Comparison of ENCODE assay signal across 10 cellular contexts in genomic region chr15:51093488-51093864, GRCh38. TPM values are rescaled to one million over a fixed set of nuclear protein-coding genes. Genes with fewer than 3 reads are reported as not detected.
DNase-seq lines count a peak whose midpoint lies in the region; ATAC-seq, FAIRE-seq and TF ChIP-seq lines count a peak whose summit lies in the region.
"Had no signal": no experiment of that assay in that cellular context is flagged by ENCODE, and none has a peak within 500 bp of the region (broad histone marks: within the 10 kb centered on the region; RNA-seq: fewer than 3 reads in every experiment).

No MANE protein-coding gene starts in this region.

- TF ChIP-seq CTCF in A673 (conservative IDR thresholded peaks at IDR 0.05; ENCODE audit: low read depth, low read length) (no peak), WTC11 (IDR thresholded peaks at IDR 0.05) (no peak), osteocyte (IDR thresholded peaks at IDR 0.05) (no peak)

- H3K4me1 Mint-ChIP-seq in WTC11 = peaks cover 10% of the 10 kb centered on the region
- H3K4me1 Mint-ChIP-seq in osteocyte (ENCODE audit: unreplicated experiment) = peaks cover 7% of the 10 kb centered on the region

- H3K36me3 ChIP-seq in A673 (ENCODE audit: insufficient read depth, low read length, poor library complexity, severe bottlenecking) = no peaks in the 10 kb centered on the region
- H3K36me3 ChIP-seq: BLaER1 had no signal

- H3K27ac Mint-ChIP-seq in WTC11 = no peak overlapping the region
- H3K27ac Mint-ChIP-seq in osteocyte (ENCODE audit: unreplicated experiment) = no peak overlapping the region

- POLR2A ChIA-PET in A673 (lab: Charles Lee; ENCODE audit: low non-redundant PET) (no interaction called here), WTC11 (lab: Charles Lee) (no interaction called here)

- H3K9me3 Mint-ChIP-seq in WTC11 (no peaks in the 10 kb centered on the region), osteocyte (ENCODE audit: unreplicated experiment) (no peaks in the 10 kb centered on the region)

- no peaks in the 10 kb centered on the region for H3K9me3 ChIP-seq in A673 (ENCODE audit: low read depth, low read length, poor library complexity, severe bottlenecking)

- no peaks in the 10 kb centered on the region for H3K4me1 ChIP-seq in A673 (ENCODE audit: insufficient read depth, low read length, poor library complexity, severe bottlenecking)
- H3K4me1 ChIP-seq: BLaER1 had no signal

- no peak for DNase-seq in A673 (ENCODE audit: low spot score)
- DNase-seq in WTC11 (ENCODE audit: low spot score) = no peak
- peak; percentile 24 to 37 for DNase-seq in frontal cortex (ENCODE audit: low spot score in 2 of 2)
- no peak for DNase-seq in osteocyte (ENCODE audit: extremely low spot score, unreplicated experiment)
- DNase-seq in NOMO-1 treated with dmso at 0.1 percent for 144 hours (lab: John Stamatoyannopoulos, UW; ENCODE audit: unreplicated experiment) = no peak
- no peak for DNase-seq in SIG-M5 treated with dmso at 0.1 percent for 504 hours (lab: John Stamatoyannopoulos, UW; ENCODE audit: unreplicated experiment)
- DNase-seq: NCI-H187 treated with DMSO at 0.1 percent for 48 hours had no signal

- FAIRE-seq in frontal cortex (lab: Jason Lieb, UNC) = no peak

- peaks cover 98% of the 10 kb centered on the region for H3K27me3 ChIP-seq in A673 (replicated peaks; ENCODE audit: insufficient read depth, low read depth, low read length, poor library complexity)

- H3K36me3 Mint-ChIP-seq in WTC11 = peaks cover 4% of the 10 kb centered on the region; the same call in 1 of the 2 replicates
- H3K36me3 Mint-ChIP-seq in osteocyte (ENCODE audit: unreplicated experiment) = no peaks in the 10 kb centered on the region

- BruUV-seq in A673 (replicated peaks; lab: Mats Ljungman, UMichigan) = no TSS peak

- CTCF ChIA-PET in A673 (lab: Charles Lee) = no interaction called here
- CTCF ChIA-PET in WTC11 (lab: Charles Lee) = no interaction called here

- H3K4me3 Mint-ChIP-seq in WTC11 = peak overlapping the region; percentile 80
- peak overlapping the region; percentile 67 for H3K4me3 Mint-ChIP-seq in osteocyte (ENCODE audit: unreplicated experiment)

- H3K27me3 Mint-ChIP-seq in WTC11 (ENCODE audit: low read depth) = peaks cover 85% of the 10 kb centered on the region
- H3K27me3 Mint-ChIP-seq in osteocyte (ENCODE audit: unreplicated experiment) = peaks cover 72% of the 10 kb centered on the region

- peak overlapping the region; percentile 39 for H3K4me3 ChIP-seq in A673 (ENCODE audit: low read depth, low read length, poor library complexity, severe bottlenecking)

- ATAC-seq in WTC11 (peak; percentile 4), HG02840 (IDR thresholded peaks at IDR 0.05; ENCODE audit: low FRiP score, unreplicated experiment) (no peak), HG02938 (IDR thresholded peaks at IDR 0.05; ENCODE audit: unreplicated experiment) (no peak)

- intact Hi-C loops in A673 (cut with micrococcal nuclease; ENCODE audit: unreplicated experiment) = no loop called here

- H3K27ac ChIP-seq in A673 (ENCODE audit: low read depth, low read length, poor library complexity, severe bottlenecking) = no peak overlapping the region
- H3K27ac ChIP-seq: BLaER1 had no signal

TF ChIP-seq in WTC11, 78 proteins besides CTCF, POLR2A, EP300 and RAD21:
- TF ChIP-seq, protein P1, sequence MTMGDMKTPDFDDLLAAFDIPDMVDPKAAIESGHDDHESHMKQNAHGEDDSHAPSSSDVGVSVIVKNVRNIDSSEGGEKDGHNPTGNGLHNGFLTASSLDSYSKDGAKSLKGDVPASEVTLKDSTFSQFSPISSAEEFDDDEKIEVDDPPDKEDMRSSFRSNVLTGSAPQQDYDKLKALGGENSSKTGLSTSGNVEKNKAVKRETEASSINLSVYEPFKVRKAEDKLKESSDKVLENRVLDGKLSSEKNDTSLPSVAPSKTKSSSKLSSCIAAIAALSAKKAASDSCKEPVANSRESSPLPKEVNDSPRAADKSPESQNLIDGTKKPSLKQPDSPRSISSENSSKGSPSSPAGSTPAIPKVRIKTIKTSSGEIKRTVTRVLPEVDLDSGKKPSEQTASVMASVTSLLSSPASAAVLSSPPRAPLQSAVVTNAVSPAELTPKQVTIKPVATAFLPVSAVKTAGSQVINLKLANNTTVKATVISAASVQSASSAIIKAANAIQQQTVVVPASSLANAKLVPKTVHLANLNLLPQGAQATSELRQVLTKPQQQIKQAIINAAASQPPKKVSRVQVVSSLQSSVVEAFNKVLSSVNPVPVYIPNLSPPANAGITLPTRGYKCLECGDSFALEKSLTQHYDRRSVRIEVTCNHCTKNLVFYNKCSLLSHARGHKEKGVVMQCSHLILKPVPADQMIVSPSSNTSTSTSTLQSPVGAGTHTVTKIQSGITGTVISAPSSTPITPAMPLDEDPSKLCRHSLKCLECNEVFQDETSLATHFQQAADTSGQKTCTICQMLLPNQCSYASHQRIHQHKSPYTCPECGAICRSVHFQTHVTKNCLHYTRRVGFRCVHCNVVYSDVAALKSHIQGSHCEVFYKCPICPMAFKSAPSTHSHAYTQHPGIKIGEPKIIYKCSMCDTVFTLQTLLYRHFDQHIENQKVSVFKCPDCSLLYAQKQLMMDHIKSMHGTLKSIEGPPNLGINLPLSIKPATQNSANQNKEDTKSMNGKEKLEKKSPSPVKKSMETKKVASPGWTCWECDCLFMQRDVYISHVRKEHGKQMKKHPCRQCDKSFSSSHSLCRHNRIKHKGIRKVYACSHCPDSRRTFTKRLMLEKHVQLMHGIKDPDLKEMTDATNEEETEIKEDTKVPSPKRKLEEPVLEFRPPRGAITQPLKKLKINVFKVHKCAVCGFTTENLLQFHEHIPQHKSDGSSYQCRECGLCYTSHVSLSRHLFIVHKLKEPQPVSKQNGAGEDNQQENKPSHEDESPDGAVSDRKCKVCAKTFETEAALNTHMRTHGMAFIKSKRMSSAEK (CRISPR knock-in tag; IDR thresholded peaks at IDR 0.05; ENCODE audit: borderline replicate concordance) = no peak
- TF ChIP-seq TP53 (CRISPR knock-in tag; IDR thresholded peaks at IDR 0.05) (no peak), SP1 (CRISPR knock-in tag; conservative IDR thresholded peaks at IDR 0.05) (no peak), EMX1 (CRISPR knock-in tag; IDR thresholded peaks at IDR 0.05) (no peak), KAT7 (CRISPR knock-in tag; IDR thresholded peaks at IDR 0.05; ENCODE audit: borderline replicate concordance) (no peak), ATF1 (CRISPR knock-in tag; IDR thresholded peaks at IDR 0.05) (no peak), ZNF121 (CRISPR knock-in tag; IDR thresholded peaks at IDR 0.05) (no peak), MYBL2 (CRISPR knock-in tag; IDR thresholded peaks at IDR 0.05) (no peak), MXD4 (CRISPR knock-in tag; IDR thresholded peaks at IDR 0.05; ENCODE audit: borderline replicate concordance) (no peak)
- TF ChIP-seq, protein P2, sequence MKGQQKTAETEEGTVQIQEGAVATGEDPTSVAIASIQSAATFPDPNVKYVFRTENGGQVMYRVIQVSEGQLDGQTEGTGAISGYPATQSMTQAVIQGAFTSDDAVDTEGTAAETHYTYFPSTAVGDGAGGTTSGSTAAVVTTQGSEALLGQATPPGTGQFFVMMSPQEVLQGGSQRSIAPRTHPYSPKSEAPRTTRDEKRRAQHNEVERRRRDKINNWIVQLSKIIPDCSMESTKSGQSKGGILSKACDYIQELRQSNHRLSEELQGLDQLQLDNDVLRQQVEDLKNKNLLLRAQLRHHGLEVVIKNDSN (CRISPR knock-in tag; IDR thresholded peaks at IDR 0.05) = no peak

RNA-seq across cellular contexts. Expression of gene TNFAIP8L3, which starts 1.2 kb away (rescaled TPM):
- total RNA-seq in A673 (2021) (0.15 and 0.24 TPM in 2 replicates), WTC11 (2021) (0.25 to 0.39 TPM (median 0.34 TPM) in 3 replicates), frontal cortex (2.9 TPM), osteocyte (0.31 and 0.35 TPM in 2 replicates)

Comparison
In these comparisons a context has a peak if more than half of its experiments do, and no peak if none do; other contexts are left out.
1. DNase-seq: peak in frontal cortex (2 of 2); none in A673 (single experiment), WTC11 (single experiment), osteocyte (single experiment), NOMO-1 treated with dmso at 0.1 percent for 144 hours (single experiment) and SIG-M5 treated with dmso at 0.1 percent for 504 hours (single experiment).